8 cellular contexts compared by ENCODE assay signal in genomic region chr17:18226284-18226945, GRCh38. TPM values are rescaled to one million over a fixed set of nuclear protein-coding genes. Genes with fewer than 3 reads are reported as not detected.
DNase-seq lines count a peak whose midpoint lies in the region; ATAC-seq, FAIRE-seq and TF ChIP-seq lines count a peak whose summit lies in the region.

No MANE protein-coding gene starts in this region.

- no peaks in the 10 kb centered on the region for H3K9me2 ChIP-seq in GM23248 (ENCODE audit: insufficient read depth)

- H3K4me3 Mint-ChIP-seq in activated CD4-positive, alpha-beta memory T cell treated with anti-CD3 and anti-CD28 coated beads, Interleukin-2, amount 10 ng/mL, durations not matched to agents 7 days and 5 days: peak overlapping the region; percentile 95

- H3K36me3 ChIP-seq in GM23248 (ENCODE audit: low read depth) (no peaks in the 10 kb centered on the region), right atrium auricular region (no peaks in the 10 kb centered on the region), small intestine (ENCODE audit: control insufficient read depth in 2 of 2, insufficient read depth in 2 of 2, low read length in 2 of 2) (no peaks in the 10 kb centered on the region)

- H3K9ac ChIP-seq in GM23248: peak overlapping the region; percentile 89

- H3K9me3 Mint-ChIP-seq in activated CD4-positive, alpha-beta memory T cell treated with anti-CD3 and anti-CD28 coated beads, Interleukin-2, amount 10 ng/mL, durations not matched to agents 7 days and 5 days: no peaks in the 10 kb centered on the region

- H3K4me1 Mint-ChIP-seq in activated CD4-positive, alpha-beta memory T cell treated with anti-CD3 and anti-CD28 coated beads, Interleukin-2, amount 10 ng/mL, durations not matched to agents 7 days and 5 days: peaks cover 27% of the 10 kb centered on the region

- H2AFZ ChIP-seq in GM23248: peak overlapping the region; percentile 93

- POLR2A ChIA-PET in activated CD4-positive, alpha-beta memory T cell treated with anti-CD3 and anti-CD28 coated beads, Interleukin-2, amount 10 ng/mL, durations not matched to agents 7 days and 5 days (lab: Charles Lee): interaction anchor here (0.9 to 1.9 kb wide), 3 partner anchors 10 to 24 kb away, joined by 4 read pairs; no protein-coding TSS in a partner anchor

- in situ Hi-C loops in GM23248 (cut with MboI): no loop called here

- H3K9me3 ChIP-seq in GM23248 (ENCODE audit: low read depth) (no peaks in the 10 kb centered on the region), right atrium auricular region (no peaks in the 10 kb centered on the region), small intestine (ENCODE audit: control insufficient read depth, low read depth) (no peaks in the 10 kb centered on the region)

- no peaks in the 10 kb centered on the region for H4K20me1 ChIP-seq in GM23248 (ENCODE audit: insufficient read depth)

- H3K36me3 Mint-ChIP-seq in activated CD4-positive, alpha-beta memory T cell treated with anti-CD3 and anti-CD28 coated beads, Interleukin-2, amount 10 ng/mL, durations not matched to agents 7 days and 5 days (ENCODE audit: low read depth): no peaks in the 10 kb centered on the region

- CTCF ChIA-PET in activated CD4-positive, alpha-beta memory T cell treated with anti-CD3 and anti-CD28 coated beads, Interleukin-2, amount 10 ng/mL, durations not matched to agents 7 days and 5 days (lab: Charles Lee): no interaction called here

- peaks cover 53% of the 10 kb centered on the region for H3K79me2 ChIP-seq in GM23248 (ENCODE audit: insufficient read depth)

- H3K27me3 ChIP-seq in GM23248 (replicated peaks; ENCODE audit: insufficient read depth) (no peaks in the 10 kb centered on the region), right atrium auricular region (no peaks in the 10 kb centered on the region), small intestine (ENCODE audit: control insufficient read depth in 2 of 2, insufficient read depth in 2 of 2, low read length in 2 of 2) (no peaks in the 10 kb centered on the region)

- TF ChIP-seq CTCF in right atrium auricular region (IDR thresholded peaks at IDR 0.05): no peak

- H3K4me1 ChIP-seq in GM23248 (ENCODE audit: insufficient read depth) (peaks cover 10% of the 10 kb centered on the region; the same call in 1 of the 2 replicates), right atrium auricular region (peaks cover 0 to 22% of the 10 kb centered on the region in 2 donors), small intestine (ENCODE audit: control insufficient read depth in 2 of 2, insufficient read depth in 1 of 2, low read depth in 1 of 2, low read length in 1 of 2) (peaks cover 0 to 5% of the 10 kb centered on the region in 2 donors)

- H3F3A ChIP-seq in GM23248 (ENCODE audit: insufficient read depth): peaks cover 1% of the 10 kb centered on the region

- H3K27me3 Mint-ChIP-seq in activated CD4-positive, alpha-beta memory T cell treated with anti-CD3 and anti-CD28 coated beads, Interleukin-2, amount 10 ng/mL, durations not matched to agents 7 days and 5 days: no peaks in the 10 kb centered on the region

- DNase-seq in GM23248: peak; percentile 49
- DNase-seq in activated CD4-positive, alpha-beta memory T cell treated with anti-CD3 and anti-CD28 coated beads, Interleukin-2, amount 10 ng/mL, durations not matched to agents 7 days and 5 days: no peak
- no peak for DNase-seq in right atrium auricular region (ENCODE audit: low spot score)
- no peak for DNase-seq in small intestine
- DNase-seq in DMS79 (lab: John Stamatoyannopoulos, UW): no peak
- no peak for DNase-seq in SKM-1 treated with dmso at 0.1 percent for 144 hours (lab: John Stamatoyannopoulos, UW; ENCODE audit: unreplicated experiment)
- no peak for DNase-seq in effector CD4-positive, alpha-beta T cell

- no peak for ATAC-seq in GM21423 (IDR thresholded peaks at IDR 0.05; ENCODE audit: unreplicated experiment)

- 17 to 19% methylated on average over 13 to 16 of the region's 16 CpGs for WGBS in GM23248 (ENCODE audit: low coverage in 1 of 2, low lambda C conversion rate in 2 of 2, missing lambda C conversion rate in 2 of 2), 2 experiments
- 27 to 34% (median 28%) methylated on average over 16 of the region's 16 CpGs for WGBS in small intestine, 3 donors

- no peak for FAIRE-seq in small intestine (lab: Jason Lieb, UNC)

- peak overlapping the region; percentile 81 for H3K27ac Mint-ChIP-seq in activated CD4-positive, alpha-beta memory T cell treated with anti-CD3 and anti-CD28 coated beads, Interleukin-2, amount 10 ng/mL, durations not matched to agents 7 days and 5 days

- peak overlapping the region; percentile 35; the same call in 1 of the 2 replicates for H3K27ac ChIP-seq in GM23248
- H3K27ac ChIP-seq in right atrium auricular region: peak overlapping the region in 1 of 2 donors; percentile 63
- no peak overlapping the region for H3K27ac ChIP-seq in small intestine (ENCODE audit: low read depth in 1 of 2, low read length in 1 of 2)

- H3K4me3 ChIP-seq in GM23248 (peak overlapping the region; percentile 100), right atrium auricular region (peak overlapping the region; percentile 62 to 69), small intestine (ENCODE audit: low read depth in 1 of 2, low read length in 2 of 2) (peak overlapping the region; percentile 76 to 88)

- H3K4me2 ChIP-seq in GM23248 (ENCODE audit: unreplicated experiment): peak overlapping the region; percentile 100

RNA-seq across cellular contexts. Expression of gene LLGL1, which starts 1.0 kb away (rescaled TPM):
- total RNA-seq in GM23248 (2014; rRNA removed; shearing (Covaris generic)): 37.3 and 40.3 TPM in 2 replicates
- polyA plus RNA-seq in GM23248 (2016; fragmentation: Nextera tagmentation; extraction: Ambion mirVana) (3.4 and 3.5 TPM in 2 replicates), small intestine (1 to 10 TPM; 2.5 to 9.4 (median 3.0) TPM)
- 10 to 100 TPM; 22.8 to 22.9 TPM for total RNA-seq in activated CD4-positive, alpha-beta memory T cell treated with anti-CD3 and anti-CD28 coated beads, Interleukin-2, amount 10 ng/mL, durations not matched to agents 7 days and 5 days
- 10 to 100 TPM; 12.6 to 16.7 TPM for total RNA-seq in right atrium auricular region

RNA-seq across cellular contexts. Expression of gene FLII, which starts 32.1 kb away (rescaled TPM):
- 250 and 306 TPM in 2 replicates for total RNA-seq in GM23248 (2014; rRNA removed; shearing (Covaris generic))
- polyA plus RNA-seq in GM23248 (2016; fragmentation: Nextera tagmentation; extraction: Ambion mirVana) (187 TPM in 2 replicates), small intestine (100 to 1,000 TPM; 152 to 360 (median 266) TPM)
- 100 to 1,000 TPM; 336 TPM for total RNA-seq in activated CD4-positive, alpha-beta memory T cell treated with anti-CD3 and anti-CD28 coated beads, Interleukin-2, amount 10 ng/mL, durations not matched to agents 7 days and 5 days
- 100 to 1,000 TPM; 232 to 306 TPM for total RNA-seq in right atrium auricular region

RNA-seq across cellular contexts. Expression of gene MIEF2, which starts 34.0 kb away (rescaled TPM):
- total RNA-seq in GM23248 (2014; rRNA removed; shearing (Covaris generic)): 13.8 and 26.4 TPM in 2 replicates
- polyA plus RNA-seq in GM23248 (2016; fragmentation: Nextera tagmentation; extraction: Ambion mirVana): 8.8 and 10.0 TPM in 2 replicates
- 10 to 100 TPM in 1 of 2 experiments, 1 to 10 TPM in 1; 9.2 to 10.9 TPM for total RNA-seq in activated CD4-positive, alpha-beta memory T cell treated with anti-CD3 and anti-CD28 coated beads, Interleukin-2, amount 10 ng/mL, durations not matched to agents 7 days and 5 days
- 10 to 100 TPM; 14.1 to 20.2 TPM for total RNA-seq in right atrium auricular region
- 1 to 10 TPM; 4.9 to 8.4 (median 5.7) TPM for polyA plus RNA-seq in small intestine

RNA-seq across cellular contexts. Expression of gene ALKBH5, which starts 42.8 kb away (rescaled TPM):
- 152 and 161 TPM in 2 replicates for total RNA-seq in GM23248 (2014; rRNA removed; shearing (Covaris generic))
- polyA plus RNA-seq in GM23248 (2016; fragmentation: Nextera tagmentation; extraction: Ambion mirVana) (81.9 and 85.2 TPM in 2 replicates), small intestine (10 to 100 TPM; 36.2 to 42.8 (median 38.4) TPM)
- total RNA-seq in activated CD4-positive, alpha-beta memory T cell treated with anti-CD3 and anti-CD28 coated beads, Interleukin-2, amount 10 ng/mL, durations not matched to agents 7 days and 5 days: 100 to 1,000 TPM; 118 to 125 TPM
- 100 to 1,000 TPM; 177 to 193 TPM for total RNA-seq in right atrium auricular region
